In genomic region chr22:24494182-24494534, GRCh38 we compare ENCODE assay signal across 15 cellular contexts. TPM values are rescaled to one million over a fixed set of nuclear protein-coding genes. Genes with fewer than 3 reads are reported as not detected.
DNase-seq lines count a peak whose midpoint lies in the region; ATAC-seq and TF ChIP-seq lines count a peak whose summit lies in the region.
"Had no signal": no experiment of that assay in that cellular context is flagged by ENCODE, and none has a peak within 500 bp of the region (broad histone marks: within the 10 kb centered on the region; RNA-seq: fewer than 3 reads in every experiment).

No MANE protein-coding gene starts in this region.

- DNase-seq in kidney epithelial cell (ENCODE audit: low read depth): no peak
- DNase-seq in psoas muscle: no peak
- DNase-seq in occipital lobe (lab: John Stamatoyannopoulos, UW): no peak
- no peak for DNase-seq in NCI-H1105 treated with DMSO at 0.1 percent for 48 hours (lab: John Stamatoyannopoulos, UW)
- DNase-seq in mucosa of descending colon: no peak
- DNase-seq: activated CD4-positive, alpha-beta T cell treated with anti-CD3 and anti-CD28 coated beads, Interleukin-2, amount 10 ng/mL, durations not matched to agents 24 days and 14 days; GF-D8; SJCRH30; stimulated activated CD4-positive, alpha-beta T cell treated with anti-CD3 and anti-CD28 coated beads, Interleukin-4, amount 100 ng/mL, for 24 hours; T1000 had no signal

- H3K9me3 ChIP-seq in ES-I3 (ENCODE audit: control insufficient read depth, insufficient read depth, low read length): no peaks in the 10 kb centered on the region
- H3K9me3 ChIP-seq in psoas muscle: no peaks in the 10 kb centered on the region
- no peaks in the 10 kb centered on the region for H3K9me3 ChIP-seq in mucosa of descending colon
- H3K9me3 ChIP-seq: SJCRH30, vagina had no signal

- WGBS in psoas muscle, 3 donors: 52 to 58% (median 53%) methylated on average over 21 of the region's 21 CpGs

- H3K27me3 ChIP-seq in kidney epithelial cell (ENCODE audit: control insufficient read depth, insufficient read depth, low read length) (peaks cover 23% of the 10 kb centered on the region), psoas muscle (ENCODE audit: insufficient read depth in 3 of 3, low read length in 2 of 3) (peaks cover 0 to 21% (median 14%) of the 10 kb centered on the region in 3 donors)
- H3K27me3 ChIP-seq: SJCRH30 had no signal

- H3K4me1 Mint-ChIP-seq in dendritic cell treated with granulocyte-macrophage colony-stimulating factor and Interleukin-4, amounts not matched to agents 40 ng/mL and 50 ng/mL, for 4 days (ENCODE audit: low read depth): peaks cover 36% of the 10 kb centered on the region

- ATAC-seq in psoas muscle (peak in 1 of 4 donors; percentile 13), mucosa of descending colon (no peak), HG03139 (IDR thresholded peaks at IDR 0.05; ENCODE audit: unreplicated experiment) (no peak)

- peak overlapping the region; percentile 2 for H3K4me3 Mint-ChIP-seq in dendritic cell treated with granulocyte-macrophage colony-stimulating factor and Interleukin-4, amounts not matched to agents 40 ng/mL and 50 ng/mL, for 4 days
- H3K4me3 Mint-ChIP-seq: activated CD4-positive, alpha-beta T cell treated with anti-CD3 and anti-CD28 coated beads, Interleukin-2, amount 10 ng/mL, durations not matched to agents 24 days and 14 days had no signal

- H3K36me3 Mint-ChIP-seq in dendritic cell treated with granulocyte-macrophage colony-stimulating factor and Interleukin-4, amounts not matched to agents 40 ng/mL and 50 ng/mL, for 4 days (ENCODE audit: low read depth): no peaks in the 10 kb centered on the region

- no peaks in the 10 kb centered on the region for H3K36me3 ChIP-seq in ES-I3 (ENCODE audit: insufficient read depth, low read length)
- no peaks in the 10 kb centered on the region for H3K36me3 ChIP-seq in kidney epithelial cell (ENCODE audit: control insufficient read depth, insufficient read depth, low read length)
- no peaks in the 10 kb centered on the region for H3K36me3 ChIP-seq in psoas muscle (ENCODE audit: insufficient read depth in 1 of 2, low read depth in 1 of 2)
- no peaks in the 10 kb centered on the region for H3K36me3 ChIP-seq in mucosa of descending colon (ENCODE audit: low read depth)
- H3K36me3 ChIP-seq: SJCRH30, vagina had no signal

- no peak overlapping the region for H3K27ac ChIP-seq in psoas muscle
- H3K27ac ChIP-seq: SJCRH30, vagina had no signal

- H3K27me3 Mint-ChIP-seq in dendritic cell treated with granulocyte-macrophage colony-stimulating factor and Interleukin-4, amounts not matched to agents 40 ng/mL and 50 ng/mL, for 4 days: peaks cover 46% of the 10 kb centered on the region

- H3K27ac Mint-ChIP-seq in dendritic cell treated with granulocyte-macrophage colony-stimulating factor and Interleukin-4, amounts not matched to agents 40 ng/mL and 50 ng/mL, for 4 days: no peak overlapping the region
- H3K27ac Mint-ChIP-seq: activated CD4-positive, alpha-beta T cell treated with anti-CD3 and anti-CD28 coated beads, Interleukin-2, amount 10 ng/mL, durations not matched to agents 24 days and 14 days had no signal

- H3K4me1 ChIP-seq in ES-I3 (ENCODE audit: insufficient read depth, low read length): no peaks in the 10 kb centered on the region; the same call in 1 of the 2 replicates
- peaks cover 3% of the 10 kb centered on the region for H3K4me1 ChIP-seq in psoas muscle
- H3K4me1 ChIP-seq in mucosa of descending colon (ENCODE audit: low read depth): peaks cover 8% of the 10 kb centered on the region
- H3K4me1 ChIP-seq: SJCRH30 had no signal

- H3K9me3 Mint-ChIP-seq in dendritic cell treated with granulocyte-macrophage colony-stimulating factor and Interleukin-4, amounts not matched to agents 40 ng/mL and 50 ng/mL, for 4 days: no peaks in the 10 kb centered on the region
- H3K9me3 Mint-ChIP-seq: activated CD4-positive, alpha-beta T cell treated with anti-CD3 and anti-CD28 coated beads, Interleukin-2, amount 10 ng/mL, durations not matched to agents 24 days and 14 days had no signal

- TF ChIP-seq CTCF in kidney epithelial cell (IDR thresholded peaks at IDR 0.05; ENCODE audit: insufficient read depth, low read length, poor library complexity, severe bottlenecking) (no peak), psoas muscle (IDR thresholded peaks at IDR 0.05) (no peak), mucosa of descending colon (IDR thresholded peaks at IDR 0.05) (no peak)

- intact Hi-C loops in dendritic cell treated with granulocyte-macrophage colony-stimulating factor and Interleukin-4, amounts not matched to agents 40 ng/mL and 50 ng/mL, for 4 days (cut with micrococcal nuclease): no loop called here
- intact Hi-C loops in psoas muscle (cut with DNase I): no loop called here
- intact Hi-C loops in mucosa of descending colon (cut with DNase I, micrococcal nuclease): no loop called here

- H3K4me3 ChIP-seq in kidney epithelial cell (ENCODE audit: low read depth, low read length) (peak overlapping the region; percentile 26), psoas muscle (peak overlapping the region; percentile 50), mucosa of descending colon (no peak overlapping the region)
- H3K4me3 ChIP-seq: SJCRH30, vagina had no signal

- peak overlapping the region; percentile 66; the same call in 1 of the 2 replicates for H3K9ac ChIP-seq in ES-I3 (ENCODE audit: low read depth, low read length)

RNA-seq across cellular contexts. Expression of gene UPB1, which starts 1.0 kb away (rescaled TPM):
- total RNA-seq in kidney epithelial cell: not detected in 2 replicates
- under 1 TPM; 0.07 to 0.82 (median 0.19) TPM for total RNA-seq in psoas muscle
- under 1 TPM; 0.11 to 0.21 (median 0.18) TPM for polyA plus RNA-seq in psoas muscle
- total RNA-seq in occipital lobe: not detected
- under 1 TPM; 0.16 to 0.20 (median 0.19) TPM for total RNA-seq in mucosa of descending colon
- total RNA-seq: HT1080, vagina had no signal
